In the genomic region with DNA sequence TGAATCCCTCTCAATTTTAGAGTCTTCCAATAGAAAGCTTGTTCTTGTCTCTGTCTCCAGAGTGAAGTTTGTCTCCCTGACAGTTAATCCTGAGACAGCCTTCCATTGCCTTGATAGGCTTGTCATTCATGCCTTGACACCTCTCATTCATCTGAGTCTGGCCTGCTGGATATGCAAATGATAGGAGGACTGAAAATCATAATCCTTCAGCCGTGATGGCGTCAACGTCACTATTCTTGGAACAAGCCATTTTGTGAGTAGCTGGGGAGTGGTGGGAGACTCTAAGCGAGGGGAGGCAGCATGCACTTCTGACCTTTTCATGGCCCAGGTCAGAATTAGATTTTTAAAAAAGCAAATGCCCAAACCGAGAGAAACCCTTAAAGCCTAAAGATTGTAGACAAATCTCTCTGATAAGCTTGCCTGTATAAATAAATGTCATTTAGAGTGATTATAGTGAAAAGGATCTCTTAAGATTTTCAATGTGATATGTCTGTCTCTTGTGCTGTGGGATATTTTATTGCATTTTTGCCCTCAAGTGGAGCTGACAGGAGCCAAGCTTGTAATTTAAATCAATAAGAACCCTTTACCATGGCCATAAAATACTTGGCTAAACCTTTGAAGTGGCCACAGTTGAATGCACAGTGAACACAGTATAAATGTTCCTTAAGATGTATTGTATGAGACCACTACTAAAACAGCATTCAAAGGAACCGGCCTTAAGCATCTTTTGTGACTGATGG, we compare ENCODE assay signal across 1 cellular context.
TF ChIP-seq lines count a peak whose summit lies in the region.

No MANE protein-coding gene starts in this region.

TF ChIP-seq in GM23338, 12 proteins besides CTCF, POLR2A, EP300 and RAD21 (continued from another document):
- TF ChIP-seq, protein P1, sequence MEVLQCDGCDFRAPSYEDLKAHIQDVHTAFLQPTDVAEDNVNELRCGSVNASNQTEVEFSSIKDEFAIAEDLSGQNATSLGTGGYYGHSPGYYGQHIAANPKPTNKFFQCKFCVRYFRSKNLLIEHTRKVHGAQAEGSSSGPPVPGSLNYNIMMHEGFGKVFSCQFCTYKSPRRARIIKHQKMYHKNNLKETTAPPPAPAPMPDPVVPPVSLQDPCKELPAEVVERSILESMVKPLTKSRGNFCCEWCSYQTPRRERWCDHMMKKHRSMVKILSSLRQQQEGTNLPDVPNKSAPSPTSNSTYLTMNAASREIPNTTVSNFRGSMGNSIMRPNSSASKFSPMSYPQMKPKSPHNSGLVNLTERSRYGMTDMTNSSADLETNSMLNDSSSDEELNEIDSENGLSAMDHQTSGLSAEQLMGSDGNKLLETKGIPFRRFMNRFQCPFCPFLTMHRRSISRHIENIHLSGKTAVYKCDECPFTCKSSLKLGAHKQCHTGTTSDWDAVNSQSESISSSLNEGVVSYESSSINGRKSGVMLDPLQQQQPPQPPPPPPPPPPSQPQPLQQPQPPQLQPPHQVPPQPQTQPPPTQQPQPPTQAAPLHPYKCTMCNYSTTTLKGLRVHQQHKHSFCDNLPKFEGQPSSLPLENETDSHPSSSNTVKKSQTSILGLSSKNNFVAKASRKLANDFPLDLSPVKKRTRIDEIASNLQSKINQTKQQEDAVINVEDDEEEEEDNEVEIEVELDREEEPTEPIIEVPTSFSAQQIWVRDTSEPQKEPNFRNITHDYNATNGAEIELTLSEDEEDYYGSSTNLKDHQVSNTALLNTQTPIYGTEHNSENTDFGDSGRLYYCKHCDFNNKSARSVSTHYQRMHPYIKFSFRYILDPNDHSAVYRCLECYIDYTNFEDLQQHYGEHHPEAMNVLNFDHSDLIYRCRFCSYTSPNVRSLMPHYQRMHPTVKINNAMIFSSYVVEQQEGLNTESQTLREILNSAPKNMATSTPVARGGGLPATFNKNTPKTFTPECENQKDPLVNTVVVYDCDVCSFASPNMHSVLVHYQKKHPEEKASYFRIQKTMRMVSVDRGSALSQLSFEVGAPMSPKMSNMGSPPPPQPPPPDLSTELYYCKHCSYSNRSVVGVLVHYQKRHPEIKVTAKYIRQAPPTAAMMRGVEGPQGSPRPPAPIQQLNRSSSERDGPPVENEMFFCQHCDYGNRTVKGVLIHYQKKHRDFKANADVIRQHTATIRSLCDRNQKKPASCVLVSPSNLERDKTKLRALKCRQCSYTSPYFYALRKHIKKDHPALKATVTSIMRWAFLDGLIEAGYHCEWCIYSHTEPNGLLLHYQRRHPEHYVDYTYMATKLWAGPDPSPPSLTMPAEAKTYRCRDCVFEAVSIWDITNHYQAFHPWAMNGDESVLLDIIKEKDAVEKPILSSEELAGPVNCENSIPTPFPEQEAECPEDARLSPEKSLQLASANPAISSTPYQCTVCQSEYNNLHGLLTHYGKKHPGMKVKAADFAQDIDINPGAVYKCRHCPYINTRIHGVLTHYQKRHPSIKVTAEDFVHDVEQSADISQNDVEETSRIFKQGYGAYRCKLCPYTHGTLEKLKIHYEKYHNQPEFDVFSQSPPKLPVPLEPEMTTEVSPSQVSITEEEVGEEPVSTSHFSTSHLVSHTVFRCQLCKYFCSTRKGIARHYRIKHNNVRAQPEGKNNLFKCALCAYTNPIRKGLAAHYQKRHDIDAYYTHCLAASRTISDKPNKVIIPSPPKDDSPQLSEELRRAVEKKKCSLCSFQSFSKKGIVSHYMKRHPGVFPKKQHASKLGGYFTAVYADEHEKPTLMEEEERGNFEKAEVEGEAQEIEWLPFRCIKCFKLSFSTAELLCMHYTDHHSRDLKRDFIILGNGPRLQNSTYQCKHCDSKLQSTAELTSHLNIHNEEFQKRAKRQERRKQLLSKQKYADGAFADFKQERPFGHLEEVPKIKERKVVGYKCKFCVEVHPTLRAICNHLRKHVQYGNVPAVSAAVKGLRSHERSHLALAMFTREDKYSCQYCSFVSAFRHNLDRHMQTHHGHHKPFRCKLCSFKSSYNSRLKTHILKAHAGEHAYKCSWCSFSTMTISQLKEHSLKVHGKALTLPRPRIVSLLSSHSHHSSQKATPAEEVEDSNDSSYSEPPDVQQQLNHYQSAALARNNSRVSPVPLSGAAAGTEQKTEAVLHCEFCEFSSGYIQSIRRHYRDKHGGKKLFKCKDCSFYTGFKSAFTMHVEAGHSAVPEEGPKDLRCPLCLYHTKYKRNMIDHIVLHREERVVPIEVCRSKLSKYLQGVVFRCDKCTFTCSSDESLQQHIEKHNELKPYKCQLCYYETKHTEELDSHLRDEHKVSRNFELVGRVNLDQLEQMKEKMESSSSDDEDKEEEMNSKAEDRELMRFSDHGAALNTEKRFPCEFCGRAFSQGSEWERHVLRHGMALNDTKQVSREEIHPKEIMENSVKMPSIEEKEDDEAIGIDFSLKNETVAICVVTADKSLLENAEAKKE (CRISPR knock-in tag; IDR thresholded peaks at IDR 0.05): no peak
